8 cellular contexts compared by ENCODE assay signal in the genomic region with DNA sequence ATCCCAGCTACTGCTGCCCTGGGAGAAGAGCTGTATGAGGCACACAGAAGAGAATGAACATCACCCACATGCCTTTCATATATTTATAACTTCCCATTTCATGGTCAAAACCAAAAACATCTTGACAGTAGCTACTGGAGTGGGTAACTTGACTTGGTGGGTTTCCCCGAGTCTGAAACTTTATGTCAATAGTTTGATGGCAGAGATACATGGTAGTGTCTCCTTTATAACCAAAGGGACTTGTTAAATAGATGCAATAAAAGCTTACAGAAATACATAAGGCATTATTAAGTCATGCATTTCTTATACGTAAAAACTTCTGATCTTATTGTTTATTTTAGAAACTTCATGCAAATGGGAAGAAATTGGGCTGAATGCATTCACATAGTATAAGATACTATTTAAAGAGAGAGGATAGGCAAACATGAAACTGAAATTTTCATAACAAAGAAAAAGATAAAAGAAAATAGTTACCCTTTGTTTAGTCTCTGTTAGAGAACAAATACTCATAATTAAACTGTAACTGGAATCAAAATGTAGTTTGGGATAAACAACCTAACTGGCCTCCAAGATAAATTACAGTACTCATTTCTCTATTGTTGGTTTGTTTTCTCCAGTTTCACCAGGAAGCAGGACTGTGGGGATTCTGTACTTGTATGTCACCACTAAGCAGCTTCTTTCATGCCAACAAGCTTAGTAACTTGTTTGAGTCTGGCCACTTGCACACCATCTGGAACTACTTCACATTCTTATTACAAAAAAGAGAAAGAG.
DNase-seq lines count a peak whose midpoint lies in the region; ATAC-seq, FAIRE-seq and TF ChIP-seq lines count a peak whose summit lies in the region.

No MANE protein-coding gene starts in this region.

- no peaks in the 10 kb centered on the region for H3K9me3 ChIP-seq in pancreas

- FAIRE-seq in pancreas (lab: Jason Lieb, UNC), result no peak

- DNase-seq in GM13977 (ENCODE audit: low spot score) (peak; percentile 7), HCEC 1CT (peak; percentile 95), NCI-H345 treated with DMSO at 0.1 percent for 48 hours (lab: John Stamatoyannopoulos, UW; ENCODE audit: unreplicated experiment) (peak; percentile 24), iris pigment epithelial cell (ENCODE audit: low read depth) (peak; percentile 55), type B pancreatic cell (ENCODE audit: extremely low spot score, unreplicated experiment) (no peak), pancreas (no peak), NCI-H1694 (lab: John Stamatoyannopoulos, UW) (no peak), NCI-H1092 (lab: John Stamatoyannopoulos, UW) (no peak)

- no peaks in the 10 kb centered on the region for H3K36me3 ChIP-seq in pancreas

- H3K27me3 Mint-ChIP-seq in type B pancreatic cell, result no peaks in the 10 kb centered on the region

- H3K27ac Mint-ChIP-seq in type B pancreatic cell, result no peak overlapping the region

- H3K27me3 ChIP-seq in pancreas, result no peaks in the 10 kb centered on the region

- 95% methylated on average over 2 of the region's 2 CpGs for WGBS in pancreas, 2 donors

- H3K4me3 Mint-ChIP-seq in type B pancreatic cell, result no peak overlapping the region

- ATAC-seq in pancreas, result no peak

- no peak overlapping the region for H3K27ac ChIP-seq in pancreas

- intact Hi-C loops in pancreas (cut with DNase I), result no loop called here

- no peaks in the 10 kb centered on the region for H3K9me3 Mint-ChIP-seq in type B pancreatic cell

- H3K36me3 Mint-ChIP-seq in type B pancreatic cell, result no peaks in the 10 kb centered on the region

- in situ Hi-C loops in GM13977 (cut with MboI; ENCODE audit: low pct_unique_long_range_greater_than_20kb, low sequenced_read_pairs, unreplicated experiment), result no loop called here

- no peaks in the 10 kb centered on the region for H3K4me1 ChIP-seq in pancreas

- no peak overlapping the region for H3K4me3 ChIP-seq in pancreas

- H3K4me1 Mint-ChIP-seq in type B pancreatic cell (ENCODE audit: unreplicated experiment), result peaks cover 7% of the 10 kb centered on the region

- no peak for TF ChIP-seq CTCF in GM13977 (IDR thresholded peaks at IDR 0.05; ENCODE audit: extremely low read depth, insufficient read depth, missing control alignments)
- no peak for TF ChIP-seq CTCF in type B pancreatic cell (conservative IDR thresholded peaks at IDR 0.05)
- no peak for TF ChIP-seq CTCF in pancreas (IDR thresholded peaks at IDR 0.05)

Comparison
In these comparisons a context has a peak if more than half of its experiments do, and no peak if none do; other contexts are left out.
1. DNase-seq: peak in GM13977 (single experiment), HCEC 1CT (single experiment), NCI-H345 treated with DMSO at 0.1 percent for 48 hours (single experiment) and iris pigment epithelial cell (single experiment); none in type B pancreatic cell (single experiment), pancreas (0 of 6), NCI-H1694 (single experiment) and NCI-H1092 (single experiment).